In genomic region chr11:97977726-97978125, GRCh38 we compare ENCODE assay signal across 2 cellular contexts.
TF ChIP-seq lines count a peak whose summit lies in the region.

No MANE protein-coding gene starts in this region.

TF ChIP-seq in IMR-90, 13 proteins besides CTCF, POLR2A, EP300 and RAD21 (continued from another document):
- no peak for TF ChIP-seq USF2 (IDR thresholded peaks at IDR 0.05; ENCODE audit: low read depth, low read length)

TF ChIP-seq in K562, 482 proteins besides CTCF, POLR2A, EP300 and RAD21 (continued from another document):
- TF ChIP-seq MXD1 (CRISPR knock-in tag; IDR thresholded peaks at IDR 0.05; ENCODE audit: borderline replicate concordance, poor library complexity, severe bottlenecking) (no peak), HOXB6 (CRISPR knock-in tag; IDR thresholded peaks at IDR 0.05; ENCODE audit: borderline replicate concordance) (no peak), SMAD1 (IDR thresholded peaks at IDR 0.05; ENCODE audit: low read depth, low read length, partially characterized antibody) (no peak), MAFF (IDR thresholded peaks at IDR 0.05; ENCODE audit: low read length) (peak; percentile 60), MTA3 (IDR thresholded peaks at IDR 0.05; ENCODE audit: borderline replicate concordance) (no peak), TFE3 (CRISPR knock-in tag; IDR thresholded peaks at IDR 0.05) (no peak), POLR2B (IDR thresholded peaks at IDR 0.05; ENCODE audit: low read depth, partially characterized antibody) (no peak), NFIX (CRISPR knock-in tag; IDR thresholded peaks at IDR 0.05; ENCODE audit: low read depth) (no peak), MAFK (IDR thresholded peaks at IDR 0.05; ENCODE audit: low read length) (peak; percentile 61; the same call in 1 of the 2 replicates), TGIF2 (CRISPR knock-in tag; IDR thresholded peaks at IDR 0.05) (no peak), PHF8 (IDR thresholded peaks at IDR 0.05; ENCODE audit: borderline replicate concordance, low read length) (no peak), C11orf30 (IDR thresholded peaks at IDR 0.05; ENCODE audit: low read depth) (peak; percentile 80), TAL1 (IDR thresholded peaks at IDR 0.05) (no peak), KLF16 (IDR thresholded peaks at IDR 0.05) (no peak), SOX6 (IDR thresholded peaks at IDR 0.05) (no peak), ZNF282 (CRISPR knock-in tag; IDR thresholded peaks at IDR 0.05) (no peak), ZNF133 (CRISPR knock-in tag; IDR thresholded peaks at IDR 0.05) (no peak), ZNF316 (IDR thresholded peaks at IDR 0.05) (peak; percentile 93), ZNF445 (CRISPR knock-in tag; IDR thresholded peaks at IDR 0.05; ENCODE audit: low read depth) (no peak), CHAMP1 (IDR thresholded peaks at IDR 0.05) (no peak), ZNF696 (CRISPR knock-in tag; conservative IDR thresholded peaks at IDR 0.05) (no peak), KLF1 (tag; IDR thresholded peaks at IDR 0.05) (no peak), MEIS2 (IDR thresholded peaks at IDR 0.05; ENCODE audit: partially characterized antibody) (no peak), MAZ (CRISPR knock-in tag; conservative IDR thresholded peaks at IDR 0.05 in 1 of 2, IDR thresholded peaks at IDR 0.05 in 1 of 2) (no peak), HSF4 (CRISPR knock-in tag; IDR thresholded peaks at IDR 0.05; ENCODE audit: borderline replicate concordance) (no peak), EZH2 (IDR thresholded peaks at IDR 0.05; ENCODE audit: borderline replicate concordance, low read depth, low read length) (no peak), TARDBP (IDR thresholded peaks at IDR 0.05) (no peak), SIN3A (IDR thresholded peaks at IDR 0.05; ENCODE audit: borderline replicate concordance in 2 of 2, control insufficient read depth in 1 of 2, low read depth in 2 of 2, low read length in 2 of 2) (no peak), NFIC (IDR thresholded peaks at IDR 0.05) (no peak), MAFG (tag; conservative IDR thresholded peaks at IDR 0.05) (peak; percentile 57), THRAP3 (IDR thresholded peaks at IDR 0.05; ENCODE audit: borderline replicate concordance) (no peak), ZBTB34 (CRISPR knock-in tag; IDR thresholded peaks at IDR 0.05) (no peak), SAFB (IDR thresholded peaks at IDR 0.05; ENCODE audit: borderline replicate concordance, low read depth, low read length) (no peak), ZKSCAN8 (CRISPR knock-in tag; IDR thresholded peaks at IDR 0.05) (no peak), ZBTB12 (CRISPR knock-in tag; IDR thresholded peaks at IDR 0.05) (no peak)
- TF ChIP-seq, protein P1, sequence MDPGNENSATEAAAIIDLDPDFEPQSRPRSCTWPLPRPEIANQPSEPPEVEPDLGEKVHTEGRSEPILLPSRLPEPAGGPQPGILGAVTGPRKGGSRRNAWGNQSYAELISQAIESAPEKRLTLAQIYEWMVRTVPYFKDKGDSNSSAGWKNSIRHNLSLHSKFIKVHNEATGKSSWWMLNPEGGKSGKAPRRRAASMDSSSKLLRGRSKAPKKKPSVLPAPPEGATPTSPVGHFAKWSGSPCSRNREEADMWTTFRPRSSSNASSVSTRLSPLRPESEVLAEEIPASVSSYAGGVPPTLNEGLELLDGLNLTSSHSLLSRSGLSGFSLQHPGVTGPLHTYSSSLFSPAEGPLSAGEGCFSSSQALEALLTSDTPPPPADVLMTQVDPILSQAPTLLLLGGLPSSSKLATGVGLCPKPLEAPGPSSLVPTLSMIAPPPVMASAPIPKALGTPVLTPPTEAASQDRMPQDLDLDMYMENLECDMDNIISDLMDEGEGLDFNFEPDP (CRISPR knock-in tag; IDR thresholded peaks at IDR 0.05): no peak
- TF ChIP-seq, protein P2, sequence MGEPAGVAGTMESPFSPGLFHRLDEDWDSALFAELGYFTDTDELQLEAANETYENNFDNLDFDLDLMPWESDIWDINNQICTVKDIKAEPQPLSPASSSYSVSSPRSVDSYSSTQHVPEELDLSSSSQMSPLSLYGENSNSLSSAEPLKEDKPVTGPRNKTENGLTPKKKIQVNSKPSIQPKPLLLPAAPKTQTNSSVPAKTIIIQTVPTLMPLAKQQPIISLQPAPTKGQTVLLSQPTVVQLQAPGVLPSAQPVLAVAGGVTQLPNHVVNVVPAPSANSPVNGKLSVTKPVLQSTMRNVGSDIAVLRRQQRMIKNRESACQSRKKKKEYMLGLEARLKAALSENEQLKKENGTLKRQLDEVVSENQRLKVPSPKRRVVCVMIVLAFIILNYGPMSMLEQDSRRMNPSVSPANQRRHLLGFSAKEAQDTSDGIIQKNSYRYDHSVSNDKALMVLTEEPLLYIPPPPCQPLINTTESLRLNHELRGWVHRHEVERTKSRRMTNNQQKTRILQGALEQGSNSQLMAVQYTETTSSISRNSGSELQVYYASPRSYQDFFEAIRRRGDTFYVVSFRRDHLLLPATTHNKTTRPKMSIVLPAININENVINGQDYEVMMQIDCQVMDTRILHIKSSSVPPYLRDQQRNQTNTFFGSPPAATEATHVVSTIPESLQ (CRISPR knock-in tag; IDR thresholded peaks at IDR 0.05): no peak
